Comparison of ENCODE assay signal across 8 cellular contexts in genomic region chr2:26172189-26172865, GRCh38. TPM values are rescaled to one million over a fixed set of nuclear protein-coding genes. Genes with fewer than 3 reads are reported as not detected.
A peak's percentile ranks its signal among the peaks of the same experiment; 100 is the strongest.
DNase-seq lines count a peak whose midpoint lies in the region; TF ChIP-seq lines count a peak whose summit lies in the region.

No MANE protein-coding gene starts in this region.

- H3K27ac ChIP-seq in HUES64 (ENCODE audit: low read depth, low read length) (no peak overlapping the region), colonic mucosa (no peak overlapping the region), neural progenitor cell (no peak overlapping the region)

- H3K27me3 Mint-ChIP-seq in Caco-2 (ENCODE audit: insufficient read depth, unreplicated experiment) (peaks cover 4% of the 10 kb centered on the region), neural progenitor cell (ENCODE audit: insufficient read depth, low read depth) (peaks cover 25% of the 10 kb centered on the region)

- intact Hi-C loops in Caco-2 (cut with micrococcal nuclease; ENCODE audit: unreplicated experiment) (no loop called here), colonic mucosa (cut with DNase I) (no loop called here)

- peaks cover 20% of the 10 kb centered on the region for H3K79me2 ChIP-seq in neural progenitor cell (ENCODE audit: low read depth)

- H3K4me1 ChIP-seq in Caco-2 (no peaks in the 10 kb centered on the region), HUES64 (ENCODE audit: insufficient read depth, low read length) (peaks cover 6% of the 10 kb centered on the region; the same call in 1 of the 2 replicates), colonic mucosa (peaks cover 4% of the 10 kb centered on the region), neural progenitor cell (peaks cover 19% of the 10 kb centered on the region)

- H3K9me3 Mint-ChIP-seq in Caco-2 (ENCODE audit: unreplicated experiment) (no peaks in the 10 kb centered on the region), neural progenitor cell (no peaks in the 10 kb centered on the region)

- peak; percentile 53 to 54 for DNase-seq in Caco-2
- DNase-seq in colonic mucosa = no peak
- no peak for DNase-seq in neural progenitor cell (ENCODE audit: low spot score)
- DNase-seq in foreskin melanocyte = no peak
- no peak for DNase-seq in SHP77 treated with DMSO at 0.1 percent for 48 hours (lab: John Stamatoyannopoulos, UW)
- no peak for DNase-seq in HuH-7.5 (ENCODE audit: low spot score)
- no peak for DNase-seq in NAMALWA (ENCODE audit: low spot score)

- no TSS peak for BruUV-seq in Caco-2 (replicated peaks; lab: Mats Ljungman, UMichigan)

- H4K20me1 ChIP-seq in neural progenitor cell (ENCODE audit: low read depth) = peaks cover 28% of the 10 kb centered on the region

- no peak for TF ChIP-seq CTCF in Caco-2 (IDR thresholded peaks at IDR 0.05; ENCODE audit: insufficient read depth in 1 of 2, low read depth in 1 of 2, low read length in 1 of 2, severe bottlenecking in 1 of 2, unreplicated experiment in 1 of 2)
- TF ChIP-seq CTCF in colonic mucosa (IDR thresholded peaks at IDR 0.05) = no peak
- TF ChIP-seq CTCF in neural progenitor cell (IDR thresholded peaks at IDR 0.05) = no peak

- POLR2A ChIA-PET in Caco-2 (lab: Charles Lee) = no interaction called here

- H3K36me3 ChIP-seq in Caco-2 (ENCODE audit: control insufficient read depth, insufficient read depth, low read length) (no peaks in the 10 kb centered on the region), HUES64 (ENCODE audit: insufficient read depth, low read length) (0 out of 2 replicates have a peak, but pooled peaks cover 7% of the 10 kb centered on the region), colonic mucosa (no peaks in the 10 kb centered on the region), neural progenitor cell (no peaks in the 10 kb centered on the region)

- CTCF ChIA-PET in Caco-2 (lab: Charles Lee) = interaction anchor here (1.0 kb wide), 1 partner anchor 13 kb away, joined by 3 read pairs; no protein-coding TSS in a partner anchor

- H3K9ac ChIP-seq in HUES64 (ENCODE audit: low read depth, low read length) = no peak overlapping the region; the same call in 1 of the 2 replicates
- no peak overlapping the region for H3K9ac ChIP-seq in colonic mucosa (ENCODE audit: low read depth in 2 of 2, low read length in 2 of 2)
- no peak overlapping the region for H3K9ac ChIP-seq in neural progenitor cell

- peak overlapping the region; percentile 83 for H3K4me3 Mint-ChIP-seq in Caco-2 (ENCODE audit: unreplicated experiment)
- peak overlapping the region; percentile 89 for H3K4me3 Mint-ChIP-seq in neural progenitor cell

- H2AFZ ChIP-seq in neural progenitor cell (replicated peaks) = peak overlapping the region; percentile 98

- WGBS in HUES64 = 28% methylated on average over 39 of the region's 56 CpGs

- H3K9me3 ChIP-seq in Caco-2 (no peaks in the 10 kb centered on the region), HUES64 (ENCODE audit: insufficient read depth, low read depth, low read length) (no peaks in the 10 kb centered on the region), colonic mucosa (no peaks in the 10 kb centered on the region), neural progenitor cell (ENCODE audit: low read depth) (no peaks in the 10 kb centered on the region)

- H3K27ac Mint-ChIP-seq in Caco-2 (ENCODE audit: unreplicated experiment) = no peak overlapping the region
- H3K27ac Mint-ChIP-seq in neural progenitor cell = no peak overlapping the region

- no peaks in the 10 kb centered on the region for H3K27me3 ChIP-seq in Caco-2 (replicated peaks; ENCODE audit: control insufficient read depth, insufficient read depth, low read length)
- peaks cover 17% of the 10 kb centered on the region for H3K27me3 ChIP-seq in HUES64 (ENCODE audit: insufficient read depth, low read length)
- H3K27me3 ChIP-seq in colonic mucosa = peaks cover 18% of the 10 kb centered on the region
- H3K27me3 ChIP-seq in neural progenitor cell = peaks cover 25% of the 10 kb centered on the region

- H3K4me1 Mint-ChIP-seq in Caco-2 (ENCODE audit: low read depth, unreplicated experiment) = peaks cover 15% of the 10 kb centered on the region
- peaks cover 33% of the 10 kb centered on the region for H3K4me1 Mint-ChIP-seq in neural progenitor cell

- H3K36me3 Mint-ChIP-seq in Caco-2 (ENCODE audit: insufficient read depth, unreplicated experiment) (peaks cover 5% of the 10 kb centered on the region), neural progenitor cell (peaks cover 4% of the 10 kb centered on the region)

- H3K4me2 ChIP-seq in neural progenitor cell = peak overlapping the region; percentile 73

- H3K4me3 ChIP-seq in Caco-2 (ENCODE audit: low read depth, low read length) = peak overlapping the region; percentile 84
- H3K4me3 ChIP-seq in HUES64 (ENCODE audit: low read length) = peak overlapping the region; percentile 60
- H3K4me3 ChIP-seq in colonic mucosa = peak overlapping the region; percentile 24
- H3K4me3 ChIP-seq in neural progenitor cell = peak overlapping the region; percentile 60

- H3F3A ChIP-seq in neural progenitor cell (ENCODE audit: low read depth) = peaks cover 15% of the 10 kb centered on the region

RNA-seq across cellular contexts. Expression of gene GAREM2, which starts 0.6 kb away (rescaled TPM):
- total RNA-seq in Caco-2 (2022) (15.6 and 23.6 TPM in 2 replicates), colonic mucosa (1 to 10 TPM; 2.4 to 3.9 TPM), neural progenitor cell (ENCODE audit: low replicate concordance) (15.1 and 20.0 TPM in 2 replicates)
- polyA plus RNA-seq in HUES64 (2013, experiment 1 of 2) = 11.9 TPM
- polyA plus RNA-seq in HUES64 (2013, experiment 2 of 2) = 12.9 TPM

Comparison
In these comparisons a context has a peak if more than half of its experiments do, and no peak if none do; other contexts are left out.
1. DNase-seq: peak in Caco-2 (2 of 2); none in colonic mucosa (single experiment), neural progenitor cell (single experiment), foreskin melanocyte (single experiment), SHP77 treated with DMSO at 0.1 percent for 48 hours (single experiment), HuH-7.5 (single experiment) and NAMALWA (single experiment).
2. H3K4me3 ChIP-seq: peak in every context shown above with its lines; median percentile 84 in Caco-2; 60 in HUES64; 60 in neural progenitor cell; 24 in colonic mucosa.